ENCODE assay signal across 8 cellular contexts in genomic region chr16:88456356-88457292, GRCh38. TPM values are rescaled to one million over a fixed set of nuclear protein-coding genes. Genes with fewer than 3 reads are reported as not detected.
A peak's percentile ranks its signal among the peaks of the same experiment; 100 is the strongest.
DNase-seq lines count a peak whose midpoint lies in the region; FAIRE-seq and TF ChIP-seq lines count a peak whose summit lies in the region.

No MANE protein-coding gene starts in this region.

- H3K4me2 ChIP-seq in hepatocyte, result peak overlapping the region; percentile 98

- 80% methylated on average over 14 of the region's 14 CpGs for WGBS in hepatocyte (ENCODE audit: low lambda C conversion rate, missing lambda C conversion rate)

- peaks cover 60% of the 10 kb centered on the region for H4K20me1 ChIP-seq in hepatocyte (ENCODE audit: insufficient read depth, poor library complexity, severe bottlenecking)

- peak overlapping the region; percentile 76 for H3K27ac ChIP-seq in hepatocyte

- H3K9me2 ChIP-seq in hepatocyte (replicated peaks; ENCODE audit: insufficient read depth), result no peaks in the 10 kb centered on the region

- no peak overlapping the region for H2AFZ ChIP-seq in hepatocyte

- H3K4me1 ChIP-seq in hepatocyte (ENCODE audit: insufficient read depth), result peaks cover 42% of the 10 kb centered on the region

- no peak overlapping the region for H3K4me3 ChIP-seq in hepatocyte

- no peaks in the 10 kb centered on the region for H3K9me3 ChIP-seq in hepatocyte (ENCODE audit: low read depth)

- FAIRE-seq in RCC 7860 (lab: Jason Lieb, UNC), result no peak

- H3K27me3 ChIP-seq in hepatocyte, result no peaks in the 10 kb centered on the region

- H3K36me3 ChIP-seq in hepatocyte (replicated peaks; ENCODE audit: insufficient read depth, low read depth), result no peaks in the 10 kb centered on the region

- peaks cover 76% of the 10 kb centered on the region for H3K79me2 ChIP-seq in hepatocyte

- DNase-seq in NK-92 treated with Interleukin-12 subunit alpha and Interleukin-12 subunit beta, amount 100 ng/mL, for 24 hours (lab: John Stamatoyannopoulos, UW), result peak; percentile 38
- no peak for DNase-seq in NK-92 (lab: John Stamatoyannopoulos, UW; ENCODE audit: unreplicated experiment)
- DNase-seq in activated T-cell treated with anti-CD3 and anti-CD28 coated beads for 24 hours (ENCODE audit: low read depth), result peak; percentile 67
- DNase-seq in hepatocyte (ENCODE audit: low spot score), result no peak
- DNase-seq in stimulated activated CD4-positive, alpha-beta T cell treated with anti-CD3 and anti-CD28 coated beads, Interleukin-4, amount 100 ng/mL, for 4 hours, result peak; percentile 71 to 88
- DNase-seq in RCC 7860 (ENCODE audit: low spot score), result no peak
- DNase-seq in GM20000 (ENCODE audit: low spot score), result no peak
- no peak for DNase-seq in NCI-H128 (lab: John Stamatoyannopoulos, UW; ENCODE audit: unreplicated experiment)

- TF ChIP-seq CTCF in hepatocyte (IDR thresholded peaks at IDR 0.05; ENCODE audit: poor library complexity) (no peak), GM20000 (IDR thresholded peaks at IDR 0.05; ENCODE audit: extremely low read depth, missing control alignments) (no peak)

RNA-seq across cellular contexts. Expression of gene ZFPM1, which starts 3.5 kb away (rescaled TPM):
- total RNA-seq in hepatocyte, result 3.1 and 4.1 TPM in 2 replicates
- polyA plus RNA-seq in hepatocyte, result 8.3 and 11.9 TPM in 2 replicates

Comparison
In these comparisons a context has a peak if more than half of its experiments do, and no peak if none do; other contexts are left out.
1. DNase-seq: peak in NK-92 treated with Interleukin-12 subunit alpha and Interleukin-12 subunit beta, amount 100 ng/mL, for 24 hours (single experiment), activated T-cell treated with anti-CD3 and anti-CD28 coated beads for 24 hours (single experiment) and stimulated activated CD4-positive, alpha-beta T cell treated with anti-CD3 and anti-CD28 coated beads, Interleukin-4, amount 100 ng/mL, for 4 hours (2 of 2); none in NK-92 (single experiment), hepatocyte (single experiment), RCC 7860 (single experiment), GM20000 (single experiment) and NCI-H128 (single experiment).